In genomic region chr16:82801361-82801760, GRCh38 we compare ENCODE assay signal across 19 cellular contexts.
DNase-seq lines count a peak whose midpoint lies in the region; ATAC-seq, FAIRE-seq and TF ChIP-seq lines count a peak whose summit lies in the region.
"Had no signal": no experiment of that assay in that cellular context is flagged by ENCODE, and none has a peak within 500 bp of the region (broad histone marks: within the 10 kb centered on the region; RNA-seq: fewer than 3 reads in every experiment).

No MANE protein-coding gene starts in this region.

- H3K27me3 Mint-ChIP-seq in activated CD4-positive, alpha-beta T cell treated with anti-CD3 and anti-CD28 coated beads, Interleukin-2, amount 10 ng/mL, durations not matched to agents 24 days and 14 days, result peaks cover under 1% of the 10 kb centered on the region
- H3K27me3 Mint-ChIP-seq in astrocyte (ENCODE audit: low read depth, unreplicated experiment), result peaks cover 12% of the 10 kb centered on the region

- H3K4me2 ChIP-seq in astrocyte (ENCODE audit: low read length), result peak overlapping the region; percentile 16

- intact Hi-C loops in activated CD4-positive, alpha-beta T cell treated with anti-CD3 and anti-CD28 coated beads, Interleukin-2, amount 10 ng/mL, durations not matched to agents 24 days and 14 days (cut with micrococcal nuclease), result loop anchor here (5.0 kb wide), 1 partner anchor 149 kb away; no protein-coding TSS in a partner anchor
- intact Hi-C loops in heart right ventricle (cut with DNase I), result no loop called here

- no peaks in the 10 kb centered on the region for H3K36me3 Mint-ChIP-seq in activated CD4-positive, alpha-beta T cell treated with anti-CD3 and anti-CD28 coated beads, Interleukin-2, amount 10 ng/mL, durations not matched to agents 24 days and 14 days (ENCODE audit: low read depth)
- no peaks in the 10 kb centered on the region for H3K36me3 Mint-ChIP-seq in astrocyte (ENCODE audit: low read depth, unreplicated experiment)
- H3K36me3 Mint-ChIP-seq: CD8-positive, alpha-beta T cell; naive thymus-derived CD4-positive, alpha-beta T cell had no signal

- peak overlapping the region; percentile 17 for H3K27ac Mint-ChIP-seq in activated CD4-positive, alpha-beta T cell treated with anti-CD3 and anti-CD28 coated beads, Interleukin-2, amount 10 ng/mL, durations not matched to agents 24 days and 14 days
- H3K27ac Mint-ChIP-seq in astrocyte (ENCODE audit: unreplicated experiment), result no peak overlapping the region
- H3K27ac Mint-ChIP-seq: activated B cell treated with CpG ODN at 0.5 μM for 24 hours; CD8-positive, alpha-beta T cell; naive thymus-derived CD4-positive, alpha-beta T cell had no signal

- H3K4me1 Mint-ChIP-seq in activated CD4-positive, alpha-beta T cell treated with anti-CD3 and anti-CD28 coated beads, Interleukin-2, amount 10 ng/mL, durations not matched to agents 24 days and 14 days, result peaks cover 4% of the 10 kb centered on the region
- H3K4me1 Mint-ChIP-seq in astrocyte (ENCODE audit: low read depth, unreplicated experiment), result no peaks in the 10 kb centered on the region
- H3K4me1 Mint-ChIP-seq: activated B cell treated with CpG ODN at 0.5 μM for 24 hours had no signal

- no peak overlapping the region for H3K4me3 ChIP-seq in astrocyte (ENCODE audit: insufficient read depth, low read depth, low read length)
- H3K4me3 ChIP-seq in heart right ventricle, result no peak overlapping the region
- H3K4me3 ChIP-seq: left lung had no signal

- H2AFZ ChIP-seq in astrocyte (ENCODE audit: low read depth, low read length), result no peak overlapping the region

- H3K4me1 ChIP-seq in astrocyte (ENCODE audit: insufficient read depth, low read length), result no peaks in the 10 kb centered on the region
- peaks cover 0 to 14% (median 0%) of the 10 kb centered on the region in 9 donors for H3K4me1 ChIP-seq in heart right ventricle
- H3K4me1 ChIP-seq: left lung had no signal

- no peak overlapping the region for H3K27ac ChIP-seq in astrocyte (ENCODE audit: low read depth, low read length)
- H3K27ac ChIP-seq in heart right ventricle, result no peak overlapping the region
- H3K27ac ChIP-seq: HL-60, left lung had no signal

- no peak overlapping the region for H3K4me3 Mint-ChIP-seq in activated CD4-positive, alpha-beta T cell treated with anti-CD3 and anti-CD28 coated beads, Interleukin-2, amount 10 ng/mL, durations not matched to agents 24 days and 14 days
- no peak overlapping the region for H3K4me3 Mint-ChIP-seq in astrocyte (ENCODE audit: unreplicated experiment)
- H3K4me3 Mint-ChIP-seq: activated B cell treated with CpG ODN at 0.5 μM for 24 hours; CD8-positive, alpha-beta T cell; naive thymus-derived CD4-positive, alpha-beta T cell had no signal

- H3K9me3 ChIP-seq in astrocyte (ENCODE audit: insufficient read depth, low read depth, low read length) (no peaks in the 10 kb centered on the region), heart right ventricle (no peaks in the 10 kb centered on the region)
- H3K9me3 ChIP-seq: left lung had no signal

- 89 to 97% methylated on average over 4 of the region's 4 CpGs for WGBS in heart right ventricle, 2 donors

- no peak for FAIRE-seq in astrocyte (lab: Jason Lieb, UNC)
- FAIRE-seq: H1 had no signal

- DNase-seq in activated CD4-positive, alpha-beta T cell treated with anti-CD3 and anti-CD28 coated beads, Interleukin-2, amount 10 ng/mL, durations not matched to agents 24 days and 14 days, result no peak
- DNase-seq in activated CD4-positive, alpha-beta T cell treated with anti-CD3 and anti-CD28 coated beads for 1 hour, result no peak
- DNase-seq in astrocyte (ENCODE audit: low read depth) (peak; percentile 64), NCI-H2029 treated with DMSO at 0.1 percent for 48 hours (lab: John Stamatoyannopoulos, UW) (no peak), DMS153 treated with DMSO at 0.1 percent for 48 hours (lab: John Stamatoyannopoulos, UW; ENCODE audit: unreplicated experiment) (no peak), heart right ventricle (no peak)
- DNase-seq in stimulated activated CD4-positive, alpha-beta T cell treated with anti-CD3 and anti-CD28 coated beads, Interleukin-2, amount 100 ng/mL, for 24 hours, result peak; percentile 9 to 19
- DNase-seq: activated B cell treated with CpG ODN at 0.5 μM for 24 hours; CD8-positive, alpha-beta T cell; GDM1; hippocampal formation; left lung; naive thymus-derived CD4-positive, alpha-beta T cell; NCI-H2081; NCI-H748 treated with DMSO at 0.1 percent for 48 hours; SW 1271 had no signal

- H4K20me1 ChIP-seq in astrocyte (ENCODE audit: insufficient read depth, low read length), result no peaks in the 10 kb centered on the region

- H3K9ac ChIP-seq in astrocyte (ENCODE audit: low read length), result no peak overlapping the region

- peaks cover 3% of the 10 kb centered on the region for H3K9me3 Mint-ChIP-seq in activated CD4-positive, alpha-beta T cell treated with anti-CD3 and anti-CD28 coated beads, Interleukin-2, amount 10 ng/mL, durations not matched to agents 24 days and 14 days
- no peaks in the 10 kb centered on the region for H3K9me3 Mint-ChIP-seq in astrocyte (ENCODE audit: unreplicated experiment)
- H3K9me3 Mint-ChIP-seq: activated B cell treated with CpG ODN at 0.5 μM for 24 hours; CD8-positive, alpha-beta T cell had no signal

- TF ChIP-seq CTCF in astrocyte (IDR thresholded peaks at IDR 0.05; ENCODE audit: insufficient read depth, low read depth, low read length) (no peak), heart right ventricle (IDR thresholded peaks at IDR 0.05) (no peak)

- H3K36me3 ChIP-seq in astrocyte (ENCODE audit: insufficient read depth, low read length) (no peaks in the 10 kb centered on the region), heart right ventricle (no peaks in the 10 kb centered on the region)
- H3K36me3 ChIP-seq: left lung had no signal

- ATAC-seq in HG02852 (IDR thresholded peaks at IDR 0.05; ENCODE audit: unreplicated experiment) (peak; percentile 58), heart right ventricle (no peak)
- ATAC-seq: CD8-positive, alpha-beta T cell; naive thymus-derived CD4-positive, alpha-beta T cell had no signal

- H3K27me3 ChIP-seq in astrocyte (ENCODE audit: insufficient read depth, low read length) (no peaks in the 10 kb centered on the region), heart right ventricle (no peaks in the 10 kb centered on the region)

- no peaks in the 10 kb centered on the region for H3K79me2 ChIP-seq in astrocyte (ENCODE audit: insufficient read depth, low read length)

Comparison
In these comparisons a context has a peak if more than half of its experiments do, and no peak if none do; other contexts are left out.
1. DNase-seq: peak in astrocyte (single experiment) and stimulated activated CD4-positive, alpha-beta T cell treated with anti-CD3 and anti-CD28 coated beads, Interleukin-2, amount 100 ng/mL, for 24 hours (2 of 2); none in activated CD4-positive, alpha-beta T cell treated with anti-CD3 and anti-CD28 coated beads, Interleukin-2, amount 10 ng/mL, durations not matched to agents 24 days and 14 days (single experiment), activated CD4-positive, alpha-beta T cell treated with anti-CD3 and anti-CD28 coated beads for 1 hour (single experiment), NCI-H2029 treated with DMSO at 0.1 percent for 48 hours (single experiment), DMS153 treated with DMSO at 0.1 percent for 48 hours (single experiment) and heart right ventricle (0 of 2).